ENCODE assay signal across 27 cellular contexts in the genomic region with DNA sequence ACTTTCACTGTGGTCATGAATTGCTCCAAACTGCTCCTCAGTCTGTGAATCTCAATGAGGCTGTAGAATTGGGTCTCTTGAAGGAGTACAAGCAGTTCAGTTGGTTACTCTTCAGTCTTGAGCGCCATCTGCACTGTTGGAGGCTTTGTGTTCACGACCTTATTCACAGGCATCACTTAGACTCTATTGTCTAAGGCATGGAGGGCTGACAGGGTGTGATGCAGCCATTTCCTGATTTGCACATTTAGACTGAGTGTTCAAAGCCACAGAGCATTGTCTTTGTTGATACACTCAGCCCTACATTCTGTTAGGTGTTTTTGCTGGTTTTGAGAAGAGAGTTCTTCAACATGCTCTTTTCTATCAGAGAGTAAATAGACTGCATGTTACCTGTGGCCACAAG.
"Had no signal": no experiment of that assay in that cellular context is flagged by ENCODE, and none has a peak within 500 bp of the region (broad histone marks: within the 10 kb centered on the region; RNA-seq: fewer than 3 reads in every experiment).

No MANE protein-coding gene starts in this region.

- H3K36me3 Mint-ChIP-seq: activated CD4-positive, alpha-beta memory T cell treated with anti-CD3 and anti-CD28 coated beads for 36 hours; activated naive CD8-positive, alpha-beta T cell; brain had no signal

- H3K4me3 ChIP-seq: cardiac muscle cell, Peyer's patch, SJCRH30 had no signal

- H3K27ac ChIP-seq: cardiac muscle cell, Peyer's patch, RWPE1, SJCRH30 had no signal

- ATAC-seq: activated T-cell treated with anti-CD3 and anti-CD28 coated beads, Interleukin-2, amount 50 U/mL, for 4 hours had no signal

- H3K4me3 Mint-ChIP-seq: activated B cell treated with CpG ODN at 0.5 μM for 24 hours; activated CD4-positive, alpha-beta memory T cell treated with anti-CD3 and anti-CD28 coated beads for 36 hours; activated CD4-positive, alpha-beta T cell treated with anti-CD3 and anti-CD28 coated beads, Interleukin-2, amount 10 ng/mL, durations not matched to agents 7 days and 5 days; activated naive CD8-positive, alpha-beta T cell; activated T-cell treated with anti-CD3 and anti-CD28 coated beads, Interleukin-2, amount 50 U/mL, for 4 hours; brain had no signal

- H3K9me3 Mint-ChIP-seq: activated B cell treated with CpG ODN at 0.5 μM for 24 hours; activated CD4-positive, alpha-beta memory T cell treated with anti-CD3 and anti-CD28 coated beads for 36 hours; activated CD4-positive, alpha-beta T cell treated with anti-CD3 and anti-CD28 coated beads, Interleukin-2, amount 10 ng/mL, durations not matched to agents 7 days and 5 days; activated T-cell treated with anti-CD3 and anti-CD28 coated beads, Interleukin-2, amount 50 U/mL, for 4 hours had no signal

- DNase-seq: activated B cell treated with CpG ODN at 0.5 μM for 24 hours; activated CD4-positive, alpha-beta memory T cell treated with anti-CD3 and anti-CD28 coated beads for 36 hours; activated CD4-positive, alpha-beta T cell treated with anti-CD3 and anti-CD28 coated beads for 1 hour; activated CD4-positive, alpha-beta T cell treated with anti-CD3 and anti-CD28 coated beads, Interleukin-2, amount 10 ng/mL, durations not matched to agents 7 days and 5 days; activated CD8-positive, alpha-beta memory T cell treated with anti-CD3 and anti-CD28 coated beads for 24 hours; activated effector memory CD4-positive, alpha-beta T cell treated with anti-CD3 and anti-CD28 coated beads, Interleukin-2, amount 50 U/mL, for 16 hours; activated naive CD4-positive, alpha-beta T cell treated with Interleukin-2 at 50 U/mL for 16 hours; activated T-cell treated with anti-CD3 and anti-CD28 coated beads, Interleukin-2, amount 50 U/mL, for 4 hours; IMR-90; Kasumi-1; KBM-7; NCI-H1105 treated with DMSO at 0.1 percent for 48 hours; NCI-H1436 treated with DMSO at 0.1 percent for 48 hours; NCI-H187; NCI-H2081; NCI-H2171; NCI-H2227 treated with DMSO at 0.1 percent for 48 hours; NCI-H526 treated with DMSO at 0.1 percent for 48 hours; Peyer's patch; Right ventricle myocardium superior; SJCRH30; SK-N-SH; SW 1271 had no signal

- H3K27ac Mint-ChIP-seq: activated B cell treated with CpG ODN at 0.5 μM for 24 hours; activated CD4-positive, alpha-beta memory T cell treated with anti-CD3 and anti-CD28 coated beads for 36 hours; activated CD4-positive, alpha-beta T cell treated with anti-CD3 and anti-CD28 coated beads, Interleukin-2, amount 10 ng/mL, durations not matched to agents 7 days and 5 days; activated naive CD8-positive, alpha-beta T cell; brain had no signal

- H3K27me3 Mint-ChIP-seq: activated B cell treated with CpG ODN at 0.5 μM for 24 hours; activated CD4-positive, alpha-beta memory T cell treated with anti-CD3 and anti-CD28 coated beads for 36 hours; activated naive CD8-positive, alpha-beta T cell had no signal

- H3K4me1 ChIP-seq: Peyer's patch, SJCRH30 had no signal

- H3K27me3 ChIP-seq: cardiac muscle cell, Peyer's patch, SJCRH30 had no signal

- H3K4me2 ChIP-seq: SK-N-SH had no signal

- H3K36me3 ChIP-seq: cardiac muscle cell, Peyer's patch, SJCRH30 had no signal

- H3K9me3 ChIP-seq: Peyer's patch, SJCRH30, SK-N-SH had no signal

- H3K4me1 Mint-ChIP-seq: activated B cell treated with CpG ODN at 0.5 μM for 24 hours had no signal

- H3K9ac ChIP-seq: SK-N-SH had no signal
